Comparison of ENCODE assay signal across 13 cellular contexts in the genomic region with DNA sequence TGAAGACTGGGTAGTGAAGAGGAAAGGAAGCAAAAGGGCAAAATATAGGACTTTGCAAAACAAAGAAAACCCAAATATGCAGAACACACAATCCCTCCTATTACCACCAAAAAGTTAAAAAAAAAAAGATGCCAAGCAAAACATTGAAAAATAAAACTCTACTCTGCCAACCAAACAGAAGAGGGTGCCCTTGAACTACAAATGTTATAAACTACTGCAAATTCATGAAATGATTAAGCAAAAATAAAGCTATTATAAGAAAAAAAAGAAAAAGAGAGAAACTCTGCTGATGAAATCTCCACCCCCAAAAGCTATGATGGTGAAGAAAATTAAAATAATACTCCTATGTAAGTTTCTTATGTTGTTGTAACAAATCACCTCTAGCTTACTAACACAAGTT.
DNase-seq lines count a peak whose midpoint lies in the region; ATAC-seq, FAIRE-seq and TF ChIP-seq lines count a peak whose summit lies in the region.
"Had no signal": no experiment of that assay in that cellular context is flagged by ENCODE, and none has a peak within 500 bp of the region (broad histone marks: within the 10 kb centered on the region; RNA-seq: fewer than 3 reads in every experiment).

No MANE protein-coding gene starts in this region.

- H3K79me1 ChIP-seq in mesendoderm (ENCODE audit: low read length) = no peaks in the 10 kb centered on the region

- H3K9me2 ChIP-seq in Karpas-422 (replicated peaks; ENCODE audit: insufficient read depth, low read length) = no peaks in the 10 kb centered on the region

- H2AFZ ChIP-seq in Karpas-422 (ENCODE audit: low read length) (0 out of 2 replicates have a peak overlapping the region, but pooled peaks have one; percentile 18), astrocyte (ENCODE audit: low read depth, low read length) (no peak overlapping the region)

- no peak overlapping the region for H2BK120ac ChIP-seq in mesendoderm (ENCODE audit: low read depth, low read length)

- CTCF ChIA-PET in CD4-positive, alpha-beta T cell (lab: Charles Lee) = interaction anchor here (1.3 to 1.6 kb wide), 2 partner anchors 27 to 365 kb away, joined by 3 to 6 read pairs; a partner anchor contains a TSS

- no peaks in the 10 kb centered on the region for H4K20me1 ChIP-seq in Karpas-422 (ENCODE audit: insufficient read depth, low read depth, low read length)
- no peaks in the 10 kb centered on the region for H4K20me1 ChIP-seq in astrocyte (ENCODE audit: insufficient read depth, low read length)

- no peak overlapping the region for H2AK5ac ChIP-seq in mesendoderm (ENCODE audit: low read length)

- intact Hi-C loops in CD4-positive, alpha-beta T cell (cut with DNase I, micrococcal nuclease) = loop anchor here (1.0 to 10.0 kb wide), 4 partner anchors 217 to 763 kb away; a partner anchor contains a TSS
- intact Hi-C loops in activated T-helper 1 cell treated with anti-CD3 and anti-CD28 coated beads, Interleukin-12 subunit alpha, Interleukin-12 subunit beta, Interleukin-2, Interleukin-4 antibody, amounts not matched to agents 30 ng/mL and 10 ng/mL and 1 ng/mL, durations not matched to agents 14 hours and 24 hours and 36 hours (cut with micrococcal nuclease) = no loop called here

- no peaks in the 10 kb centered on the region for H3K79me2 ChIP-seq in Karpas-422 (ENCODE audit: low read length)
- no peaks in the 10 kb centered on the region for H3K79me2 ChIP-seq in astrocyte (ENCODE audit: insufficient read depth, low read length)
- no peaks in the 10 kb centered on the region for H3K79me2 ChIP-seq in mesendoderm (ENCODE audit: control insufficient read depth, insufficient read depth, low read length)

- no peak overlapping the region for H3K4me2 ChIP-seq in Karpas-422 (ENCODE audit: low read depth, low read length, poor library complexity, severe bottlenecking)
- no peak overlapping the region for H3K4me2 ChIP-seq in astrocyte (ENCODE audit: low read length)
- no peak overlapping the region for H3K4me2 ChIP-seq in mesendoderm (ENCODE audit: low read length)
- H3K4me2 ChIP-seq: KMS-11 had no signal

- H3K4me1 ChIP-seq in Karpas-422 (ENCODE audit: low read length) = no peaks in the 10 kb centered on the region
- no peaks in the 10 kb centered on the region for H3K4me1 ChIP-seq in astrocyte (ENCODE audit: insufficient read depth, low read length)
- no peaks in the 10 kb centered on the region for H3K4me1 ChIP-seq in mesendoderm (ENCODE audit: control insufficient read depth, low read depth, low read length)
- H3K4me1 ChIP-seq: left ventricle myocardium inferior had no signal

- no peaks in the 10 kb centered on the region for H3K27me3 Mint-ChIP-seq in CD4-positive, alpha-beta T cell
- no peaks in the 10 kb centered on the region for H3K27me3 Mint-ChIP-seq in astrocyte (ENCODE audit: low read depth, unreplicated experiment)
- H3K27me3 Mint-ChIP-seq in activated T-helper 1 cell treated with anti-CD3 and anti-CD28 coated beads, Interleukin-12 subunit alpha, Interleukin-12 subunit beta, Interleukin-2, Interleukin-4 antibody, amounts not matched to agents 30 ng/mL and 10 ng/mL and 1 ng/mL, durations not matched to agents 14 hours and 24 hours and 36 hours (ENCODE audit: insufficient read depth) = no peaks in the 10 kb centered on the region
- H3K27me3 Mint-ChIP-seq: activated CD4-positive, alpha-beta T cell treated with anti-CD3 and anti-CD28 coated beads, Interleukin-2, amount 10 ng/mL, durations not matched to agents 7 days and 5 days had no signal

- no peak overlapping the region for H3K27ac Mint-ChIP-seq in CD4-positive, alpha-beta T cell
- no peak overlapping the region for H3K27ac Mint-ChIP-seq in astrocyte (ENCODE audit: unreplicated experiment)
- H3K27ac Mint-ChIP-seq in activated T-helper 1 cell treated with anti-CD3 and anti-CD28 coated beads, Interleukin-12 subunit alpha, Interleukin-12 subunit beta, Interleukin-2, Interleukin-4 antibody, amounts not matched to agents 30 ng/mL and 10 ng/mL and 1 ng/mL, durations not matched to agents 14 hours and 24 hours and 36 hours = no peak overlapping the region
- H3K27ac Mint-ChIP-seq: activated CD4-positive, alpha-beta T cell treated with anti-CD3 and anti-CD28 coated beads, Interleukin-2, amount 10 ng/mL, durations not matched to agents 7 days and 5 days had no signal

- peak; percentile 55 for TF ChIP-seq CTCF in CD4-positive, alpha-beta T cell (IDR thresholded peaks at IDR 0.05)
- no peak for TF ChIP-seq CTCF in astrocyte (IDR thresholded peaks at IDR 0.05; ENCODE audit: insufficient read depth, low read depth, low read length)

- peak; percentile 5 for FAIRE-seq in astrocyte (lab: Jason Lieb, UNC)

- no peak overlapping the region for H3K23ac ChIP-seq in mesendoderm (ENCODE audit: low read length)

- H3K18ac ChIP-seq in mesendoderm (ENCODE audit: low read length) = no peak overlapping the region

- no peak overlapping the region for H3K4me3 ChIP-seq in Karpas-422 (ENCODE audit: low read length)
- H3K4me3 ChIP-seq in astrocyte (ENCODE audit: insufficient read depth, low read depth, low read length) = no peak overlapping the region
- no peak overlapping the region for H3K4me3 ChIP-seq in mesendoderm (ENCODE audit: low read length)
- H3K4me3 ChIP-seq: left ventricle myocardium inferior had no signal

- H3K9me3 Mint-ChIP-seq in CD4-positive, alpha-beta T cell = no peaks in the 10 kb centered on the region
- no peaks in the 10 kb centered on the region for H3K9me3 Mint-ChIP-seq in astrocyte (ENCODE audit: unreplicated experiment)
- no peaks in the 10 kb centered on the region for H3K9me3 Mint-ChIP-seq in activated T-helper 1 cell treated with anti-CD3 and anti-CD28 coated beads, Interleukin-12 subunit alpha, Interleukin-12 subunit beta, Interleukin-2, Interleukin-4 antibody, amounts not matched to agents 30 ng/mL and 10 ng/mL and 1 ng/mL, durations not matched to agents 14 hours and 24 hours and 36 hours
- H3K9me3 Mint-ChIP-seq: activated CD4-positive, alpha-beta T cell treated with anti-CD3 and anti-CD28 coated beads, Interleukin-2, amount 10 ng/mL, durations not matched to agents 7 days and 5 days had no signal

- H3K36me3 ChIP-seq in Karpas-422 (ENCODE audit: insufficient read depth, low read length) (no peaks in the 10 kb centered on the region), astrocyte (ENCODE audit: insufficient read depth, low read length) (no peaks in the 10 kb centered on the region), mesendoderm (ENCODE audit: control insufficient read depth, insufficient read depth, low read length) (no peaks in the 10 kb centered on the region)
- H3K36me3 ChIP-seq: left ventricle myocardium inferior had no signal

- no peak overlapping the region for H2BK5ac ChIP-seq in mesendoderm (ENCODE audit: low read length)

- no peak for DNase-seq in CD4-positive, alpha-beta T cell
- no peak for DNase-seq in Karpas-422
- DNase-seq in astrocyte (ENCODE audit: low read depth) = no peak
- peak; percentile 7 for DNase-seq in mesendoderm
- no peak for DNase-seq in NCI-H146 treated with DMSO at 0.1 percent for 48 hours (lab: John Stamatoyannopoulos, UW; ENCODE audit: unreplicated experiment)
- no peak for DNase-seq in stimulated activated CD4-positive, alpha-beta T cell treated with anti-CD3 and anti-CD28 coated beads, Interleukin-4, amount 100 ng/mL, for 1 hour
- DNase-seq in activated T-helper 1 cell treated with anti-CD3 and anti-CD28 coated beads, Interleukin-12 subunit alpha, Interleukin-12 subunit beta, Interleukin-2, Interleukin-4 antibody, amounts not matched to agents 30 ng/mL and 10 ng/mL and 1 ng/mL, durations not matched to agents 14 hours and 24 hours and 36 hours (ENCODE audit: low spot score) = no peak
- DNase-seq: activated CD4-positive, alpha-beta T cell treated with anti-CD3 and anti-CD28 coated beads, Interleukin-2, amount 10 ng/mL, durations not matched to agents 7 days and 5 days; EL; left ventricle myocardium inferior had no signal

- no peak overlapping the region for H4K5ac ChIP-seq in mesendoderm (ENCODE audit: low read length)

- no peaks in the 10 kb centered on the region for H3K4me1 Mint-ChIP-seq in CD4-positive, alpha-beta T cell (ENCODE audit: low read depth)
- H3K4me1 Mint-ChIP-seq in astrocyte (ENCODE audit: low read depth, unreplicated experiment) = no peaks in the 10 kb centered on the region
- H3K4me1 Mint-ChIP-seq in activated T-helper 1 cell treated with anti-CD3 and anti-CD28 coated beads, Interleukin-12 subunit alpha, Interleukin-12 subunit beta, Interleukin-2, Interleukin-4 antibody, amounts not matched to agents 30 ng/mL and 10 ng/mL and 1 ng/mL, durations not matched to agents 14 hours and 24 hours and 36 hours (ENCODE audit: low read depth) = no peaks in the 10 kb centered on the region
- H3K4me1 Mint-ChIP-seq: activated CD4-positive, alpha-beta T cell treated with anti-CD3 and anti-CD28 coated beads, Interleukin-2, amount 10 ng/mL, durations not matched to agents 7 days and 5 days had no signal

- POLR2A ChIA-PET in CD4-positive, alpha-beta T cell (lab: Charles Lee) = interaction anchor here (0.6 to 0.9 kb wide), 3 partner anchors 145 to 478 kb away, joined by 3 to 6 read pairs (median 3); a partner anchor contains a TSS

- no peak overlapping the region for H2BK15ac ChIP-seq in mesendoderm (replicated peaks; ENCODE audit: low read depth)

- no peak overlapping the region for H3K56ac ChIP-seq in mesendoderm (ENCODE audit: low read length)

- H3K27me3 ChIP-seq in CD4-positive, alpha-beta T cell (ENCODE audit: control insufficient read depth, insufficient read depth, low read length) = no peaks in the 10 kb centered on the region
- H3K27me3 ChIP-seq in Karpas-422 (ENCODE audit: low read length) (no peaks in the 10 kb centered on the region), astrocyte (ENCODE audit: insufficient read depth, low read length) (no peaks in the 10 kb centered on the region), mesendoderm (ENCODE audit: insufficient read depth, low read length, poor library complexity) (no peaks in the 10 kb centered on the region)

- H3K4me3 Mint-ChIP-seq in CD4-positive, alpha-beta T cell = no peak overlapping the region
- no peak overlapping the region for H3K4me3 Mint-ChIP-seq in astrocyte (ENCODE audit: unreplicated experiment)
- no peak overlapping the region for H3K4me3 Mint-ChIP-seq in activated T-helper 1 cell treated with anti-CD3 and anti-CD28 coated beads, Interleukin-12 subunit alpha, Interleukin-12 subunit beta, Interleukin-2, Interleukin-4 antibody, amounts not matched to agents 30 ng/mL and 10 ng/mL and 1 ng/mL, durations not matched to agents 14 hours and 24 hours and 36 hours
- H3K4me3 Mint-ChIP-seq: activated CD4-positive, alpha-beta T cell treated with anti-CD3 and anti-CD28 coated beads, Interleukin-2, amount 10 ng/mL, durations not matched to agents 7 days and 5 days had no signal

- no peak overlapping the region for H3K4ac ChIP-seq in mesendoderm (ENCODE audit: low read depth, low read length)

- H3K9ac ChIP-seq in Karpas-422 (ENCODE audit: low read length) (no peak overlapping the region), astrocyte (ENCODE audit: low read length) (no peak overlapping the region), mesendoderm (ENCODE audit: low read length) (no peak overlapping the region)
- H3K9ac ChIP-seq: KMS-11 had no signal

- no peaks in the 10 kb centered on the region for H3K36me3 Mint-ChIP-seq in CD4-positive, alpha-beta T cell (ENCODE audit: low read depth)
- H3K36me3 Mint-ChIP-seq in astrocyte (ENCODE audit: low read depth, unreplicated experiment) = no peaks in the 10 kb centered on the region
- no peaks in the 10 kb centered on the region for H3K36me3 Mint-ChIP-seq in activated T-helper 1 cell treated with anti-CD3 and anti-CD28 coated beads, Interleukin-12 subunit alpha, Interleukin-12 subunit beta, Interleukin-2, Interleukin-4 antibody, amounts not matched to agents 30 ng/mL and 10 ng/mL and 1 ng/mL, durations not matched to agents 14 hours and 24 hours and 36 hours (ENCODE audit: low read depth)

- ATAC-seq in CD4-positive, alpha-beta T cell (ENCODE audit: poor library complexity) = no peak
- no peak for ATAC-seq in GM21528 (IDR thresholded peaks at IDR 0.05; ENCODE audit: low FRiP score, unreplicated experiment)

- no peak overlapping the region for H3K27ac ChIP-seq in CD4-positive, alpha-beta T cell (ENCODE audit: low read depth, low read length)
- H3K27ac ChIP-seq in Karpas-422 (ENCODE audit: low read length) (no peak overlapping the region), astrocyte (ENCODE audit: low read depth, low read length) (no peak overlapping the region), mesendoderm (ENCODE audit: low read depth, low read length) (no peak overlapping the region)
- H3K27ac ChIP-seq: KMS-11, left ventricle myocardium inferior, RWPE1 had no signal

- H4K8ac ChIP-seq in mesendoderm (ENCODE audit: low read depth, low read length) = no peak overlapping the region

- H3K9me3 ChIP-seq in CD4-positive, alpha-beta T cell (ENCODE audit: control insufficient read depth, low read length) = no peaks in the 10 kb centered on the region
- H3K9me3 ChIP-seq in Karpas-422 (ENCODE audit: low read length) = no peaks in the 10 kb centered on the region
- no peaks in the 10 kb centered on the region for H3K9me3 ChIP-seq in astrocyte (ENCODE audit: insufficient read depth, low read depth, low read length)
- H3K9me3 ChIP-seq: left ventricle myocardium inferior had no signal
